ENCODE assay signal across 18 cellular contexts in the genomic region with DNA sequence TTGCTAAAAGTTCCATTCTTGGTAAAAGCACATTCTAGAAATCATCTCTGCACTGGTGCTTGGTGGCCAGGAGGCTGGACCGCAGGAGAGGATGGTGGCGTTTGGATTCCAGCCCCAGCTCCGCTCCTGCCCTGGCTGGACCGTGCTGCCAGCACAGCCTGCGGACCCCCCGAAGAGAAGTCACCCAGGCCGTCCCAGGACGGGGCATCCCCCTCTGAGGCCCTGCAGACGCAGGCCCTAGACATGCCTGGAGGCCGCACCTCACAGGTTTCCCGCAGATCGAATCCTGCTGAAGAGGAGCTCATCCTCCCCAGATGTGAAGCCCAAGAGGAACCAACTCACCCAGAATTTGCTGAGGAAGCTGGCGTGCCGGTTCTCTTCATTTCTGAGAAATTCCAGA.
DNase-seq lines count a peak whose midpoint lies in the region; ATAC-seq and TF ChIP-seq lines count a peak whose summit lies in the region.
"Had no signal": no experiment of that assay in that cellular context is flagged by ENCODE, and none has a peak within 500 bp of the region (broad histone marks: within the 10 kb centered on the region; RNA-seq: fewer than 3 reads in every experiment).

No MANE protein-coding gene starts in this region.

- POLR2A ChIA-PET in GM10248 (lab: Yijun Ruan, JAX), result no interaction called here

- H3K27me3 Mint-ChIP-seq in stimulated activated naive CD8-positive, alpha-beta T cell treated with anti-CD3 and anti-CD28 coated beads, Interleukin-15, amount 100 ng/mL, for 72 hours, result no peaks in the 10 kb centered on the region
- H3K27me3 Mint-ChIP-seq in osteocyte (ENCODE audit: unreplicated experiment), result peaks cover 8% of the 10 kb centered on the region
- peaks cover 24% of the 10 kb centered on the region for H3K27me3 Mint-ChIP-seq in type B pancreatic cell
- H3K27me3 Mint-ChIP-seq: B cell had no signal

- intact Hi-C loops in tibial artery (cut with DNase I; ENCODE audit: low total_unique reads), result loop anchor here (10.0 kb wide), 1 partner anchor 1135 kb away; no protein-coding TSS in a partner anchor

- no peak overlapping the region for H3K27ac ChIP-seq in tibial artery
- H3K27ac ChIP-seq: BLaER1 treated with 17β-estradiol and CSF1 and Interleukin-3, amounts not matched to agents 10 nM and 100 nM; GM23248 had no signal

- H3K9me3 Mint-ChIP-seq in stimulated activated naive CD8-positive, alpha-beta T cell treated with anti-CD3 and anti-CD28 coated beads, Interleukin-15, amount 100 ng/mL, for 72 hours, result no peaks in the 10 kb centered on the region
- H3K9me3 Mint-ChIP-seq in osteocyte (ENCODE audit: unreplicated experiment) (no peaks in the 10 kb centered on the region), type B pancreatic cell (no peaks in the 10 kb centered on the region)
- H3K9me3 Mint-ChIP-seq: CD8-positive, alpha-beta T cell had no signal

- DNase-seq in stimulated activated naive CD8-positive, alpha-beta T cell treated with anti-CD3 and anti-CD28 coated beads, Interleukin-15, amount 100 ng/mL, for 72 hours, result no peak
- DNase-seq in stimulated activated naive CD8-positive, alpha-beta T cell treated with anti-CD3 and anti-CD28 coated beads, Interleukin-15, Interleukin-2, amounts not matched to agents 100 U/mL and 50 U/mL, for 24 hours, result no peak
- DNase-seq in osteocyte (ENCODE audit: extremely low spot score, unreplicated experiment) (peak; percentile 65), type B pancreatic cell (ENCODE audit: extremely low spot score, unreplicated experiment) (peak; percentile 50), tibial artery (no peak), GM10248 (ENCODE audit: extremely low spot score) (no peak)
- DNase-seq in activated CD4-positive, alpha-beta T cell treated with anti-CD3 and anti-CD28 coated beads for 1 hour, result no peak
- DNase-seq: 8988T, DMS 273 treated with DMSO at 0.1 percent for 48 hours, DMS53, DND-41, EL, GM23248, HCEC 1CT, IMR-90 had no signal

- H3K27me3 ChIP-seq in tibial artery, result peaks cover 0 to 11% of the 10 kb centered on the region in 2 donors
- H3K27me3 ChIP-seq: BLaER1 treated with 17β-estradiol and CSF1 and Interleukin-3, amounts not matched to agents 10 nM and 100 nM had no signal

- H3K4me1 Mint-ChIP-seq in stimulated activated naive CD8-positive, alpha-beta T cell treated with anti-CD3 and anti-CD28 coated beads, Interleukin-15, amount 100 ng/mL, for 72 hours, result no peaks in the 10 kb centered on the region
- no peaks in the 10 kb centered on the region for H3K4me1 Mint-ChIP-seq in osteocyte (ENCODE audit: unreplicated experiment)
- H3K4me1 Mint-ChIP-seq in type B pancreatic cell (ENCODE audit: unreplicated experiment), result peaks cover 2% of the 10 kb centered on the region
- H3K4me1 Mint-ChIP-seq: B cell had no signal

- no peaks in the 10 kb centered on the region for H3K36me3 ChIP-seq in tibial artery
- H3K36me3 ChIP-seq: BLaER1 treated with 17β-estradiol and CSF1 and Interleukin-3, amounts not matched to agents 10 nM and 100 nM had no signal

- no peak overlapping the region for H3K4me3 ChIP-seq in tibial artery
- H3K4me3 ChIP-seq: BLaER1 treated with 17β-estradiol and CSF1 and Interleukin-3, amounts not matched to agents 10 nM and 100 nM; GM23248 had no signal

- CTCF ChIA-PET in GM10248 (lab: Yijun Ruan, JAX), result no interaction called here

- no peaks in the 10 kb centered on the region for H3K9me3 ChIP-seq in tibial artery
- H3K9me3 ChIP-seq: BLaER1 treated with 17β-estradiol and CSF1 and Interleukin-3, amounts not matched to agents 10 nM and 100 nM had no signal

- H3K4me3 Mint-ChIP-seq in stimulated activated naive CD8-positive, alpha-beta T cell treated with anti-CD3 and anti-CD28 coated beads, Interleukin-15, amount 100 ng/mL, for 72 hours, result no peak overlapping the region
- H3K4me3 Mint-ChIP-seq in osteocyte (ENCODE audit: unreplicated experiment), result no peak overlapping the region
- no peak overlapping the region for H3K4me3 Mint-ChIP-seq in type B pancreatic cell
- H3K4me3 Mint-ChIP-seq: B cell; CD8-positive, alpha-beta T cell had no signal

- no peak overlapping the region for H3K27ac Mint-ChIP-seq in stimulated activated naive CD8-positive, alpha-beta T cell treated with anti-CD3 and anti-CD28 coated beads, Interleukin-15, amount 100 ng/mL, for 72 hours
- H3K27ac Mint-ChIP-seq in osteocyte (ENCODE audit: unreplicated experiment) (no peak overlapping the region), type B pancreatic cell (no peak overlapping the region)
- H3K27ac Mint-ChIP-seq: B cell; CD8-positive, alpha-beta T cell had no signal

- peak; percentile 5 for ATAC-seq in stimulated activated naive CD8-positive, alpha-beta T cell treated with anti-CD3 and anti-CD28 coated beads, Interleukin-15, amount 100 ng/mL, for 72 hours
- no peak for ATAC-seq in stimulated activated naive CD8-positive, alpha-beta T cell treated with anti-CD3 and anti-CD28 coated beads, Interleukin-15, Interleukin-2, amounts not matched to agents 100 U/mL and 50 U/mL, for 24 hours
- ATAC-seq: CD8-positive, alpha-beta T cell had no signal

- no peaks in the 10 kb centered on the region for H3K4me1 ChIP-seq in tibial artery

- H3K36me3 Mint-ChIP-seq in osteocyte (ENCODE audit: unreplicated experiment) (no peaks in the 10 kb centered on the region), type B pancreatic cell (no peaks in the 10 kb centered on the region)
- H3K36me3 Mint-ChIP-seq: CD8-positive, alpha-beta T cell had no signal

- TF ChIP-seq CTCF in osteocyte (IDR thresholded peaks at IDR 0.05) (no peak), type B pancreatic cell (conservative IDR thresholded peaks at IDR 0.05) (no peak), tibial artery (IDR thresholded peaks at IDR 0.05) (no peak), GM10248 (IDR thresholded peaks at IDR 0.05; ENCODE audit: control extremely low read depth, extremely low read depth, low read depth, missing control alignments) (no peak)

Comparison
In these comparisons a context has a peak if more than half of its experiments do, and no peak if none do; other contexts are left out.
1. DNase-seq: peak in osteocyte (single experiment) and type B pancreatic cell (single experiment); none in stimulated activated naive CD8-positive, alpha-beta T cell treated with anti-CD3 and anti-CD28 coated beads, Interleukin-15, amount 100 ng/mL, for 72 hours (0 of 2), stimulated activated naive CD8-positive, alpha-beta T cell treated with anti-CD3 and anti-CD28 coated beads, Interleukin-15, Interleukin-2, amounts not matched to agents 100 U/mL and 50 U/mL, for 24 hours (single experiment), tibial artery (0 of 2), GM10248 (single experiment) and activated CD4-positive, alpha-beta T cell treated with anti-CD3 and anti-CD28 coated beads for 1 hour (single experiment).